In the genomic region with DNA sequence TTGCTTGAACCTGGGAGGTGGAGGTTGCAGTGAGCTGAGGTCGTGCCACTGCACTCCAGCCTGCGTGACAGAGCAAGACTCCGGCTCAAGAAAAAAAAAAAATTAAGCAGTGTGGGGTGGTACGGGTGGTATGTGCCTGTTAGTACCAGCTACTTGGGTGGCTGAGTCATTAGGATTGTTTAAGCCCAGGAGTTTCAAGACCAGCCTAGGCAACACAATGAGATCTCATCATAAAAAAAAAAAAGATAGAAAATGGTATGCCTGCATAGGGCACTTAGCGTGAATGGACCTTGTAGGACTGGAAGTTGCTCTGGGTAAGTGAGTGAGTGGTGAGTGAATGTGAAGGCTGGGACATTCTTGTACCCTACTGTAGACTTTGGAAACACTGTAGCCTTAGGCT, we compare ENCODE assay signal across 16 cellular contexts.
A peak's percentile ranks its signal among the peaks of the same experiment; 100 is the strongest.
DNase-seq lines count a peak whose midpoint lies in the region; ATAC-seq and TF ChIP-seq lines count a peak whose summit lies in the region.
"Had no signal": no experiment of that assay in that cellular context is flagged by ENCODE, and none has a peak within 500 bp of the region (broad histone marks: within the 10 kb centered on the region; RNA-seq: fewer than 3 reads in every experiment).

No MANE protein-coding gene starts in this region.

- peaks cover 11 to 17% of the 10 kb centered on the region in 2 donors for H3K36me3 Mint-ChIP-seq in stimulated activated naive B cell treated with anti-CD40 and anti-IgM and Interleukin-4, amounts not matched to agents 10 μg/mL and 1 μg/mL and 100 μg/mL, for 72 hours

- peaks cover 2 to 4% of the 10 kb centered on the region in 2 donors for H3K4me1 Mint-ChIP-seq in stimulated activated naive B cell treated with anti-CD40 and anti-IgM and Interleukin-4, amounts not matched to agents 10 μg/mL and 1 μg/mL and 100 μg/mL, for 72 hours

- DNase-seq in HPDE6-E6E7 (ENCODE audit: extremely low spot score), result peak; percentile 31
- peak; percentile 82 for DNase-seq in glomerular visceral epithelial cell (ENCODE audit: extremely low spot score)
- no peak for DNase-seq in stimulated activated naive B cell treated with anti-CD40 and anti-IgM and Interleukin-4, amounts not matched to agents 10 μg/mL and 1 μg/mL and 100 μg/mL, for 72 hours
- DNase-seq in RKO (ENCODE audit: low spot score), result no peak
- DNase-seq: activated CD4-positive, CD25-positive, alpha-beta regulatory T cell treated with anti-CD3 and anti-CD28 coated beads, Interleukin-2, amount 50 U/mL, for 72 hours; caudate nucleus; endodermal cell; gastrocnemius medialis; right cardiac atrium; Right ventricle myocardium superior; stimulated activated CD4-positive, alpha-beta T cell treated with anti-CD3 and anti-CD28 coated beads, Interleukin-2, amount 100 ng/mL, for 24 hours; T-helper 2 cell had no signal

- no peak overlapping the region for H3K4me3 Mint-ChIP-seq in stimulated activated naive B cell treated with anti-CD40 and anti-IgM and Interleukin-4, amounts not matched to agents 10 μg/mL and 1 μg/mL and 100 μg/mL, for 72 hours
- H3K4me3 Mint-ChIP-seq: activated naive CD4-positive, alpha-beta T cell treated with anti-CD3 and anti-CD28 coated beads, Interleukin-2, amount 50 U/mL, for 24 hours; endodermal cell had no signal

- no peaks in the 10 kb centered on the region for H3K9me3 Mint-ChIP-seq in stimulated activated naive B cell treated with anti-CD40 and anti-IgM and Interleukin-4, amounts not matched to agents 10 μg/mL and 1 μg/mL and 100 μg/mL, for 72 hours
- H3K9me3 Mint-ChIP-seq: activated naive CD4-positive, alpha-beta T cell treated with anti-CD3 and anti-CD28 coated beads, Interleukin-2, amount 50 U/mL, for 24 hours; endodermal cell had no signal

- H3K27me3 Mint-ChIP-seq in stimulated activated naive B cell treated with anti-CD40 and anti-IgM and Interleukin-4, amounts not matched to agents 10 μg/mL and 1 μg/mL and 100 μg/mL, for 72 hours, result no peaks in the 10 kb centered on the region
- H3K27me3 Mint-ChIP-seq: activated naive CD4-positive, alpha-beta T cell treated with anti-CD3 and anti-CD28 coated beads, Interleukin-2, amount 50 U/mL, for 24 hours had no signal

- H3K27ac Mint-ChIP-seq in stimulated activated naive B cell treated with anti-CD40 and anti-IgM and Interleukin-4, amounts not matched to agents 10 μg/mL and 1 μg/mL and 100 μg/mL, for 72 hours, result peak overlapping the region; percentile 16
- H3K27ac Mint-ChIP-seq: activated naive CD4-positive, alpha-beta T cell treated with anti-CD3 and anti-CD28 coated beads, Interleukin-2, amount 50 U/mL, for 24 hours; endodermal cell had no signal

- ATAC-seq in SK-N-SH treated with all-trans-retinoic acid at 6 μM for 48 hours, result peak; percentile 76
- no peak for ATAC-seq in stimulated activated naive B cell treated with anti-CD40 and anti-IgM and Interleukin-4, amounts not matched to agents 10 μg/mL and 1 μg/mL and 100 μg/mL, for 72 hours (replicated peaks)
- no peak for ATAC-seq in GM18861 (IDR thresholded peaks at IDR 0.05; ENCODE audit: unreplicated experiment)
- no peak for ATAC-seq in GM21367 (IDR thresholded peaks at IDR 0.05; ENCODE audit: unreplicated experiment)
- ATAC-seq: gastrocnemius medialis, right cardiac atrium had no signal

TF ChIP-seq in SK-N-SH treated with all-trans-retinoic acid at 6 μM for 48 hours, 23 proteins besides CTCF, POLR2A, EP300 and RAD21:
- TF ChIP-seq CSDC2 (CRISPR knock-in tag; IDR thresholded peaks at IDR 0.05), result no peak
- TF ChIP-seq TCF4 (CRISPR knock-in tag; IDR thresholded peaks at IDR 0.05; ENCODE audit: borderline replicate concordance), result no peak
- TF ChIP-seq ZFP30 (CRISPR knock-in tag; IDR thresholded peaks at IDR 0.05), result no peak
- no peak for TF ChIP-seq ZFP3 (CRISPR knock-in tag; IDR thresholded peaks at IDR 0.05)
- no peak for TF ChIP-seq CSRNP3 (CRISPR knock-in tag; IDR thresholded peaks at IDR 0.05)
- TF ChIP-seq ESRRG (CRISPR knock-in tag; IDR thresholded peaks at IDR 0.05), result no peak
- no peak for TF ChIP-seq ZC3H10 (CRISPR knock-in tag; IDR thresholded peaks at IDR 0.05)
- no peak for TF ChIP-seq GLIS3 (CRISPR knock-in tag; IDR thresholded peaks at IDR 0.05)
- no peak for TF ChIP-seq ARNTL (CRISPR knock-in tag; IDR thresholded peaks at IDR 0.05; ENCODE audit: borderline replicate concordance, low read depth)
- no peak for TF ChIP-seq RARB (CRISPR knock-in tag; IDR thresholded peaks at IDR 0.05)
- no peak for TF ChIP-seq ZNF70 (CRISPR knock-in tag; IDR thresholded peaks at IDR 0.05)
- TF ChIP-seq ZNF565 (CRISPR knock-in tag; conservative IDR thresholded peaks at IDR 0.05; ENCODE audit: low read depth), result no peak
- no peak for TF ChIP-seq ZNF8 (CRISPR knock-in tag; IDR thresholded peaks at IDR 0.05)
- no peak; the same call in 1 of the 2 replicates for TF ChIP-seq ISL1 (CRISPR knock-in tag; IDR thresholded peaks at IDR 0.05)
- TF ChIP-seq SNAI2 (CRISPR knock-in tag; IDR thresholded peaks at IDR 0.05), result no peak

Comparison
In these comparisons a context has a peak if more than half of its experiments do, and no peak if none do; other contexts are left out.
1. DNase-seq: peak in HPDE6-E6E7 (single experiment) and glomerular visceral epithelial cell (single experiment); none in stimulated activated naive B cell treated with anti-CD40 and anti-IgM and Interleukin-4, amounts not matched to agents 10 μg/mL and 1 μg/mL and 100 μg/mL, for 72 hours (single experiment) and RKO (single experiment).